ENCODE assay signal across 39 cellular contexts in the genomic region with DNA sequence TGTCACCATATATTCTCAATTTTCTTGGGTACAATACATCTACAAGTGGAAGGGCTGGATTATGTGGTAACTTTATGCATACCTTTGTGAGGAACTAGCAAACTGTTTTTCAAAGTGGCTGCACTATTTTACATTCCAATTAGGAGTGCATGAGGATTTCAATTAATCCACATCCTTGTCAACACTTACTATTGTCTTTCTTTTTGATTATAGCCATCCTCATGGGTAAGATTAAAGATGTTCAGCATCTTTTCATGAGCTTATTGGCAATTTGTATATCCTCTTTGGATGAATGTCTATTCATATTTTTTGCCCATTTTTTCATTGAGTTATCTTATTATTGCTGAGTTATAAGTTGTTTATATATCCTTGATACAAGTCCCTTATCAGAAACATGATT.
"Had no signal": no experiment of that assay in that cellular context is flagged by ENCODE, and none has a peak within 500 bp of the region (broad histone marks: within the 10 kb centered on the region; RNA-seq: fewer than 3 reads in every experiment).

No MANE protein-coding gene starts in this region.

- H3K27me3 Mint-ChIP-seq: activated naive CD4-positive, alpha-beta T cell treated with anti-CD3 and anti-CD28 coated beads, Interleukin-2, amount 10 ng/mL, durations not matched to agents 7 days and 5 days; activated naive CD4-positive, alpha-beta T cell treated with anti-CD3 and anti-CD28 coated beads, Interleukin-2, amount 50 U/mL, for 24 hours; activated naive CD8-positive, alpha-beta T cell; activated naive CD8-positive, alpha-beta T cell treated with anti-CD3 and anti-CD28 coated beads for 36 hours; activated naive CD8-positive, alpha-beta T cell treated with anti-CD3 and anti-CD28 coated beads, Interleukin-2, amount 10 ng/mL, durations not matched to agents 7 days and 5 days; activated naive CD8-positive, alpha-beta T cell treated with anti-CD3 and anti-CD28 coated beads, Interleukin-2, amount 50 U/mL, for 24 hours; activated T-cell treated with anti-CD3 and anti-CD28 coated beads, Interleukin-2, amount 50 U/mL, for 24 hours; activated T-helper 17 cell treated with anti-CD3 and anti-CD28 coated beads, Interleukin-2, amount 50 U/mL, for 72 hours; brain; central memory CD8-positive, alpha-beta T cell had no signal

- H3K4me1 ChIP-seq: adrenal gland, ascending aorta, body of pancreas, breast epithelium had no signal

- H3K27me3 ChIP-seq: adrenal gland, ascending aorta, body of pancreas, brain microvascular endothelial cell, breast epithelium, cardiac muscle cell had no signal

- H3K27ac Mint-ChIP-seq: activated naive CD4-positive, alpha-beta T cell treated with anti-CD3 and anti-CD28 coated beads for 36 hours; activated naive CD4-positive, alpha-beta T cell treated with anti-CD3 and anti-CD28 coated beads, Interleukin-2, amount 10 ng/mL, durations not matched to agents 7 days and 5 days; activated naive CD4-positive, alpha-beta T cell treated with anti-CD3 and anti-CD28 coated beads, Interleukin-2, amount 50 U/mL, for 24 hours; activated naive CD4-positive, alpha-beta T cell treated with anti-CD3 and anti-CD28 coated beads, Interleukin-2, amount 50 U/mL, for 72 hours; activated naive CD8-positive, alpha-beta T cell; activated naive CD8-positive, alpha-beta T cell treated with anti-CD3 and anti-CD28 coated beads for 36 hours; activated naive CD8-positive, alpha-beta T cell treated with anti-CD3 and anti-CD28 coated beads, Interleukin-2, amount 10 ng/mL, durations not matched to agents 7 days and 5 days; activated naive CD8-positive, alpha-beta T cell treated with anti-CD3 and anti-CD28 coated beads, Interleukin-2, amount 50 U/mL, for 24 hours; activated T-cell treated with anti-CD3 and anti-CD28 coated beads, Interleukin-2, amount 50 U/mL, for 24 hours; activated T-cell treated with anti-CD3 and anti-CD28 coated beads, Interleukin-2, amount 50 U/mL, for 72 hours; activated T-helper 1 cell treated with anti-CD3 and anti-CD28 coated beads, Interleukin-12 subunit alpha, Interleukin-12 subunit beta, Interleukin-2, Interleukin-4 antibody, amounts not matched to agents 30 ng/mL and 10 ng/mL and 1 ng/mL, durations not matched to agents 14 hours and 24 hours and 36 hours; activated T-helper 17 cell treated with anti-CD3 and anti-CD28 coated beads, Interleukin-2, amount 50 U/mL, for 72 hours; activated T-helper 2 cell treated with anti-CD3 and anti-CD28 coated beads, Interferon-gamma antibody, Interleukin-2, Interleukin-4, amounts not matched to agents 10 μg/mL and 5 μg/mL and 100 μg/mL, durations not matched to agents 14 hours and 24 hours and 36 hours; brain had no signal

- DNase-seq: activated effector memory CD4-positive, alpha-beta T cell treated with anti-CD3 and anti-CD28 coated beads, Interleukin-2, amount 50 U/mL, for 16 hours; activated effector memory CD4-positive, alpha-beta T cell treated with Interleukin-2 at 50 U/mL for 16 hours; activated gamma-delta T cell; activated gamma-delta T cell treated with Interleukin-2 at 50 U/mL for 16 hours; activated naive CD4-positive, alpha-beta T cell; activated naive CD4-positive, alpha-beta T cell treated with anti-CD3 and anti-CD28 coated beads for 36 hours; activated naive CD4-positive, alpha-beta T cell treated with anti-CD3 and anti-CD28 coated beads, Interleukin-2, amount 10 ng/mL, durations not matched to agents 7 days and 5 days; activated naive CD4-positive, alpha-beta T cell treated with anti-CD3 and anti-CD28 coated beads, Interleukin-2, amount 50 U/mL, for 16 hours; activated naive CD4-positive, alpha-beta T cell treated with Interleukin-2 at 50 U/mL for 16 hours; activated naive CD8-positive, alpha-beta T cell treated with anti-CD3 and anti-CD28 coated beads for 36 hours; activated naive CD8-positive, alpha-beta T cell treated with anti-CD3 and anti-CD28 coated beads, Interleukin-2, amount 10 ng/mL, durations not matched to agents 7 days and 5 days; activated naive CD8-positive, alpha-beta T cell treated with anti-CD3 and anti-CD28 coated beads, Interleukin-2, amount 50 U/mL, for 24 hours; activated T-cell treated with anti-CD3 and anti-CD28 coated beads, Interleukin-2, amount 50 U/mL, for 1 hour; activated T-cell treated with anti-CD3 and anti-CD28 coated beads, Interleukin-2, amount 50 U/mL, for 24 hours; activated T-cell treated with anti-CD3 and anti-CD28 coated beads, Interleukin-2, amount 50 U/mL, for 4 hours; activated T-cell treated with anti-CD3 and anti-CD28 coated beads, Interleukin-2, amount 50 U/mL, for 48 hours; activated T-cell treated with anti-CD3 and anti-CD28 coated beads, Interleukin-2, amount 50 U/mL, for 72 hours; adrenal gland; amniotic stem cell; amygdala; anterior cingulate cortex; aorta; body of pancreas; brain microvascular endothelial cell; caudate nucleus; central memory CD4-positive, alpha-beta T cell; cerebellar nuclear complex had no signal

- FAIRE-seq: bronchial epithelial cell had no signal

- H3K4me3 ChIP-seq: adrenal gland, ascending aorta, body of pancreas, breast epithelium, cardiac muscle cell had no signal

- H3K4me3 Mint-ChIP-seq: activated naive CD4-positive, alpha-beta T cell treated with anti-CD3 and anti-CD28 coated beads for 36 hours; activated naive CD4-positive, alpha-beta T cell treated with anti-CD3 and anti-CD28 coated beads, Interleukin-2, amount 10 ng/mL, durations not matched to agents 7 days and 5 days; activated naive CD4-positive, alpha-beta T cell treated with anti-CD3 and anti-CD28 coated beads, Interleukin-2, amount 50 U/mL, for 24 hours; activated naive CD8-positive, alpha-beta T cell; activated naive CD8-positive, alpha-beta T cell treated with anti-CD3 and anti-CD28 coated beads for 36 hours; activated naive CD8-positive, alpha-beta T cell treated with anti-CD3 and anti-CD28 coated beads, Interleukin-2, amount 10 ng/mL, durations not matched to agents 7 days and 5 days; activated naive CD8-positive, alpha-beta T cell treated with anti-CD3 and anti-CD28 coated beads, Interleukin-2, amount 50 U/mL, for 24 hours; activated T-cell treated with anti-CD3 and anti-CD28 coated beads, Interleukin-2, amount 50 U/mL, for 24 hours; activated T-cell treated with anti-CD3 and anti-CD28 coated beads, Interleukin-2, amount 50 U/mL, for 4 hours; activated T-cell treated with anti-CD3 and anti-CD28 coated beads, Interleukin-2, amount 50 U/mL, for 72 hours; activated T-helper 1 cell treated with anti-CD3 and anti-CD28 coated beads, Interleukin-12 subunit alpha, Interleukin-12 subunit beta, Interleukin-2, Interleukin-4 antibody, amounts not matched to agents 30 ng/mL and 10 ng/mL and 1 ng/mL, durations not matched to agents 14 hours and 24 hours and 36 hours; activated T-helper 17 cell treated with anti-CD3 and anti-CD28 coated beads, Interleukin-2, amount 50 U/mL, for 72 hours; brain; central memory CD8-positive, alpha-beta T cell had no signal

- H3K4me1 Mint-ChIP-seq: activated naive CD4-positive, alpha-beta T cell treated with anti-CD3 and anti-CD28 coated beads, Interleukin-2, amount 10 ng/mL, durations not matched to agents 7 days and 5 days; activated naive CD4-positive, alpha-beta T cell treated with anti-CD3 and anti-CD28 coated beads, Interleukin-2, amount 50 U/mL, for 24 hours; activated naive CD8-positive, alpha-beta T cell treated with anti-CD3 and anti-CD28 coated beads for 36 hours; activated naive CD8-positive, alpha-beta T cell treated with anti-CD3 and anti-CD28 coated beads, Interleukin-2, amount 10 ng/mL, durations not matched to agents 7 days and 5 days; activated naive CD8-positive, alpha-beta T cell treated with anti-CD3 and anti-CD28 coated beads, Interleukin-2, amount 50 U/mL, for 24 hours; activated T-helper 17 cell treated with anti-CD3 and anti-CD28 coated beads, Interleukin-2, amount 50 U/mL, for 72 hours; central memory CD8-positive, alpha-beta T cell had no signal

- H3K36me3 ChIP-seq: adrenal gland, ascending aorta, brain microvascular endothelial cell, breast epithelium, cardiac muscle cell had no signal

- H3K27ac ChIP-seq: adrenal gland, ascending aorta, body of pancreas, brain microvascular endothelial cell, breast epithelium, cardiac muscle cell had no signal

- ATAC-seq: activated naive CD4-positive, alpha-beta T cell treated with anti-CD3 and anti-CD28 coated beads, Interleukin-2, amount 50 U/mL, for 72 hours; activated naive CD8-positive, alpha-beta T cell treated with anti-CD3 and anti-CD28 coated beads, Interleukin-2, amount 50 U/mL, for 24 hours; activated T-cell treated with anti-CD3 and anti-CD28 coated beads, Interleukin-2, amount 50 U/mL, for 4 hours; activated T-cell treated with anti-CD3 and anti-CD28 coated beads, Interleukin-2, amount 50 U/mL, for 72 hours; activated T-helper 17 cell treated with anti-CD3 and anti-CD28 coated beads, Interleukin-2, amount 50 U/mL, for 72 hours; body of pancreas had no signal
